Comparison of ENCODE assay signal across 25 cellular contexts in genomic region chr1:78232630-78233029, GRCh38.
"Had no signal": no experiment of that assay in that cellular context is flagged by ENCODE, and none has a peak within 500 bp of the region (broad histone marks: within the 10 kb centered on the region; RNA-seq: fewer than 3 reads in every experiment).

No MANE protein-coding gene starts in this region.

- FAIRE-seq: endometrium, endothelial cell of umbilical vein, frontal cortex, islet of Langerhans, keratinocyte had no signal

- H3K9me3 Mint-ChIP-seq: endodermal cell, mesothelial cell of epicardium had no signal

- H3K4me1 ChIP-seq: colonic mucosa, foreskin keratinocyte, left lung, lower lobe of right lung had no signal

- H3K36me3 ChIP-seq: colonic mucosa, esophagus muscularis mucosa, gastroesophageal sphincter, heart left ventricle, left lung, lower lobe of right lung had no signal

- DNase-seq: colonic mucosa; cortex of kidney; effector CD8-positive, alpha-beta T cell; effector memory CD8-positive, alpha-beta T cell; endodermal cell; foreskin keratinocyte; heart left ventricle; hypothalamus; left cardiac atrium; left lung; left ventricle myocardium superior; lower lobe of right lung; mesenchymal stem cell; mucosa of descending colon; naive B cell had no signal

- H3K27me3 ChIP-seq: colonic mucosa, esophagus muscularis mucosa, gastroesophageal sphincter, heart left ventricle, hepatocyte, left lung had no signal

- ATAC-seq: effector memory CD8-positive, alpha-beta T cell; foreskin keratinocyte; gastroesophageal sphincter; heart left ventricle; left cardiac atrium; left lung; left ventricle myocardium superior; lower lobe of right lung had no signal

- H3K36me3 Mint-ChIP-seq: mesothelial cell of epicardium, naive B cell had no signal

- H3K27ac Mint-ChIP-seq: dendritic cell treated with granulocyte-macrophage colony-stimulating factor and Interleukin-4, amounts not matched to agents 40 ng/mL and 50 ng/mL, for 4 days; effector memory CD8-positive, alpha-beta T cell; endodermal cell; mesothelial cell of epicardium; naive B cell had no signal

- H2AFZ ChIP-seq: hepatocyte had no signal

- H3K27ac ChIP-seq: esophagus muscularis mucosa, foreskin keratinocyte, gastroesophageal sphincter, heart left ventricle, hepatocyte, left lung, lower lobe of right lung had no signal

- H3K27me3 Mint-ChIP-seq: dendritic cell treated with granulocyte-macrophage colony-stimulating factor and Interleukin-4, amounts not matched to agents 40 ng/mL and 50 ng/mL, for 4 days had no signal

- H3K4me3 Mint-ChIP-seq: dendritic cell treated with granulocyte-macrophage colony-stimulating factor and Interleukin-4, amounts not matched to agents 40 ng/mL and 50 ng/mL, for 4 days; effector memory CD8-positive, alpha-beta T cell; endodermal cell; mesothelial cell of epicardium; naive B cell had no signal

- H3K4me3 ChIP-seq: colonic mucosa, esophagus muscularis mucosa, gastroesophageal sphincter, heart left ventricle, hepatocyte, left lung, lower lobe of right lung, mucosa of descending colon had no signal

- H3K9me3 ChIP-seq: colonic mucosa, gastroesophageal sphincter, lower lobe of right lung, mucosa of descending colon had no signal

- H3K4me1 Mint-ChIP-seq: mesothelial cell of epicardium, naive B cell had no signal

- H3K4me2 ChIP-seq: hepatocyte had no signal
